Comparison of ENCODE assay signal across 13 cellular contexts in genomic region chr9:115231116-115231515, GRCh38.
"Had no signal": no experiment of that assay in that cellular context is flagged by ENCODE, and none has a peak within 500 bp of the region (broad histone marks: within the 10 kb centered on the region; RNA-seq: fewer than 3 reads in every experiment).

No MANE protein-coding gene starts in this region.

- H3K36me3 ChIP-seq: heart left ventricle, ovary, right atrium auricular region, tibial artery, upper lobe of left lung, vagina had no signal

- H3K4me3 ChIP-seq: heart left ventricle, ovary, right atrium auricular region, smooth muscle cell, tibial artery, upper lobe of left lung, vagina had no signal

- H3K4me2 ChIP-seq: smooth muscle cell had no signal

- H3K4me1 ChIP-seq: heart left ventricle, right atrium auricular region, tibial artery, upper lobe of left lung had no signal

- H3K9me3 ChIP-seq: ovary, right atrium auricular region, tibial artery, upper lobe of left lung, vagina had no signal

- DNase-seq: effector memory CD4-positive, alpha-beta T cell; heart left ventricle; hippocampal formation; left colon; natural killer cell; nucleus accumbens; ovary; stimulated activated CD4-positive, alpha-beta T cell treated with anti-CD3 and anti-CD28 coated beads, Interleukin-2, amount 100 ng/mL, for 48 hours; tibial artery; upper lobe of left lung had no signal

- H3K27ac ChIP-seq: heart left ventricle, ovary, right atrium auricular region, tibial artery, upper lobe of left lung, vagina had no signal

- H3K27me3 ChIP-seq: heart left ventricle, ovary, right atrium auricular region, tibial artery, upper lobe of left lung, vagina had no signal
